Comparison of ENCODE assay signal across 23 cellular contexts in genomic region chr3:59699648-59700320, GRCh38.
"Had no signal": no experiment of that assay in that cellular context is flagged by ENCODE, and none has a peak within 500 bp of the region (broad histone marks: within the 10 kb centered on the region; RNA-seq: fewer than 3 reads in every experiment).

No MANE protein-coding gene starts in this region.

- H3K9me3 ChIP-seq: colonic mucosa, gastrocnemius medialis, neutrophil, pancreas, sigmoid colon, testis, tibial artery had no signal

- H3K4me1 ChIP-seq: colonic mucosa, gastrocnemius medialis, pancreas, sigmoid colon, testis, tibial artery had no signal

- H3K27ac ChIP-seq: colonic mucosa, epithelial cell of prostate, gastrocnemius medialis, neutrophil, pancreas, sigmoid colon, testis, tibial artery had no signal

- H3K27me3 ChIP-seq: colonic mucosa, gastrocnemius medialis, neutrophil, pancreas, sigmoid colon, testis, tibial artery had no signal

- H3K36me3 ChIP-seq: colonic mucosa, gastrocnemius medialis, neutrophil, pancreas, sigmoid colon, tibial artery had no signal

- ATAC-seq: esophagus mucosa; gastrocnemius medialis; left colon; natural killer cell; pancreas; stimulated activated memory B cell treated with anti-CD40 and anti-IgM and Interleukin-4, amounts not matched to agents 10 μg/mL and 1 μg/mL and 100 μg/mL, for 72 hours; stimulated activated naive CD8-positive, alpha-beta T cell treated with anti-CD3 and anti-CD28 coated beads, Interleukin-15, Interleukin-2, amounts not matched to agents 100 U/mL and 50 U/mL, for 24 hours had no signal

- H3K4me3 ChIP-seq: colonic mucosa, gastrocnemius medialis, lung, pancreas, sigmoid colon, testis, tibial artery had no signal

- DNase-seq: colonic mucosa; effector CD8-positive, alpha-beta T cell; endodermal cell; foreskin fibroblast; gastrocnemius medialis; head of caudate nucleus; hippocampal formation; left colon; natural killer cell; pancreas; retina; sigmoid colon; stimulated activated CD4-positive, alpha-beta T cell treated with anti-CD3 and anti-CD28 coated beads, Interleukin-2, amount 100 ng/mL, for 24 hours; stimulated activated CD4-positive, alpha-beta T cell treated with anti-CD3 and anti-CD28 coated beads, Interleukin-4, amount 100 ng/mL, for 4 hours; stimulated activated naive CD8-positive, alpha-beta T cell treated with anti-CD3 and anti-CD28 coated beads, Interleukin-15, Interleukin-2, amounts not matched to agents 100 U/mL and 50 U/mL, for 24 hours; substantia nigra; testis; tibial artery had no signal
